8 cellular contexts compared by ENCODE assay signal in genomic region chr11:110434952-110435779, GRCh38. TPM values are rescaled to one million over a fixed set of nuclear protein-coding genes. Genes with fewer than 3 reads are reported as not detected.
DNase-seq lines count a peak whose midpoint lies in the region; TF ChIP-seq lines count a peak whose summit lies in the region.

No MANE protein-coding gene starts in this region.

- TF ChIP-seq CTCF in chondrocyte (IDR thresholded peaks at IDR 0.05) (peak; percentile 68), esophagus muscularis mucosa (IDR thresholded peaks at IDR 0.05) (no peak)

- H3K27ac ChIP-seq in esophagus muscularis mucosa (replicated peaks in 1 of 4): no peak overlapping the region

- WGBS in esophagus muscularis mucosa: 89% methylated on average over 8 of the region's 8 CpGs

- intact Hi-C loops in esophagus muscularis mucosa (cut with DNase I): loop anchor here (5.0 kb wide), 1 partner anchor 58 kb away; no protein-coding TSS in a partner anchor

- no peaks in the 10 kb centered on the region for H3K9me3 ChIP-seq in esophagus muscularis mucosa

- peaks cover 30 to 68% (median 65%) of the 10 kb centered on the region in 4 donors for H3K4me1 ChIP-seq in esophagus muscularis mucosa

- peaks cover 3% of the 10 kb centered on the region for H3K9me3 Mint-ChIP-seq in chondrocyte (ENCODE audit: low read depth)

- no peaks in the 10 kb centered on the region for H3K27me3 Mint-ChIP-seq in chondrocyte (ENCODE audit: low read depth)

- H3K4me3 Mint-ChIP-seq in chondrocyte (ENCODE audit: unreplicated experiment): no peak overlapping the region

- H3K4me3 ChIP-seq in esophagus muscularis mucosa: no peak overlapping the region

- H3K4me1 Mint-ChIP-seq in chondrocyte (ENCODE audit: low read depth): peaks cover 75% of the 10 kb centered on the region

- no peak for TF ChIP-seq POLR2A in esophagus muscularis mucosa (IDR thresholded peaks at IDR 0.05; ENCODE audit: low read depth)

- TF ChIP-seq EP300 in esophagus muscularis mucosa (IDR thresholded peaks at IDR 0.05): no peak

- H3K36me3 ChIP-seq in esophagus muscularis mucosa: peaks cover 0 to 26% (median 11%) of the 10 kb centered on the region in 4 donors

- DNase-seq in stimulated activated CD4-positive, alpha-beta T cell treated with anti-CD3 and anti-CD28 coated beads, Interleukin-15, amount 100 ng/mL, for 24 hours: peak; percentile 15
- no peak for DNase-seq in stimulated activated CD4-positive, alpha-beta T cell treated with anti-CD3 and anti-CD28 coated beads, Interleukin-12 subunit alpha, Interleukin-12 subunit beta, amount 100 ng/mL, for 4 hours
- DNase-seq in HuH-7 (ENCODE audit: low spot score) (peak; percentile 34), chondrocyte (ENCODE audit: low spot score) (no peak), AG08395 (ENCODE audit: low spot score) (no peak), AG20443 (ENCODE audit: low spot score) (no peak), NCI-H1694 treated with DMSO at 0.1 percent for 48 hours (lab: John Stamatoyannopoulos, UW) (no peak), esophagus muscularis mucosa (ENCODE audit: extremely low spot score) (no peak)

- no peaks in the 10 kb centered on the region for H3K27me3 ChIP-seq in esophagus muscularis mucosa

- peak overlapping the region; percentile 6 for H3K27ac Mint-ChIP-seq in chondrocyte (ENCODE audit: unreplicated experiment)

- peaks cover 9% of the 10 kb centered on the region for H3K36me3 Mint-ChIP-seq in chondrocyte (ENCODE audit: low read depth)

RNA-seq across cellular contexts. Expression of gene FDX1, which starts 5.4 kb away (rescaled TPM):
- total RNA-seq in chondrocyte (5.5 to 6.6 TPM (median 5.6 TPM) in 3 replicates), esophagus muscularis mucosa (10 to 100 TPM; 12.0 to 15.7 (median 13.6) TPM)

Comparison
In these comparisons a context has a peak if more than half of its experiments do, and no peak if none do; other contexts are left out.
1. DNase-seq: peak in stimulated activated CD4-positive, alpha-beta T cell treated with anti-CD3 and anti-CD28 coated beads, Interleukin-15, amount 100 ng/mL, for 24 hours (single experiment) and HuH-7 (single experiment); none in stimulated activated CD4-positive, alpha-beta T cell treated with anti-CD3 and anti-CD28 coated beads, Interleukin-12 subunit alpha, Interleukin-12 subunit beta, amount 100 ng/mL, for 4 hours (single experiment), chondrocyte (single experiment), AG08395 (single experiment), AG20443 (single experiment), NCI-H1694 treated with DMSO at 0.1 percent for 48 hours (single experiment) and esophagus muscularis mucosa (single experiment).